Comparison of ENCODE assay signal across 8 cellular contexts in genomic region chr14:105474478-105475268, GRCh38. TPM values are rescaled to one million over a fixed set of nuclear protein-coding genes. Genes with fewer than 3 reads are reported as not detected.
DNase-seq lines count a peak whose midpoint lies in the region; ATAC-seq and TF ChIP-seq lines count a peak whose summit lies in the region.

A gene with protein sequence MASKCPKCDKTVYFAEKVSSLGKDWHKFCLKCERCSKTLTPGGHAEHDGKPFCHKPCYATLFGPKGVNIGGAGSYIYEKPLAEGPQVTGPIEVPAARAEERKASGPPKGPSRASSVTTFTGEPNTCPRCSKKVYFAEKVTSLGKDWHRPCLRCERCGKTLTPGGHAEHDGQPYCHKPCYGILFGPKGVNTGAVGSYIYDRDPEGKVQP (plus strand): TSS chr14:105474821. CDS start chr14:105474863, 42 bp downstream.

- no peaks in the 10 kb centered on the region for H3K27me3 ChIP-seq in GM23248 (replicated peaks; ENCODE audit: insufficient read depth)

- peak within 1 kb of the TSS; percentile 79 for H3K4me3 Mint-ChIP-seq in chondrocyte (ENCODE audit: unreplicated experiment)
- peak within 1 kb of the TSS; percentile 75 for H3K4me3 Mint-ChIP-seq in stimulated activated memory B cell treated with anti-CD40 and anti-IgM and Interleukin-4, amounts not matched to agents 10 μg/mL and 1 μg/mL and 100 μg/mL, for 72 hours

- ATAC-seq in stimulated activated memory B cell treated with anti-CD40 and anti-IgM and Interleukin-4, amounts not matched to agents 10 μg/mL and 1 μg/mL and 100 μg/mL, for 72 hours, result peak; percentile 39
- ATAC-seq in HG03039 (IDR thresholded peaks at IDR 0.05; ENCODE audit: unreplicated experiment) (no peak), GM21515 (IDR thresholded peaks at IDR 0.05; ENCODE audit: unreplicated experiment) (no peak)

- in situ Hi-C loops in GM23248 (cut with MboI), result no loop called here

- no peaks in the 10 kb centered on the region for H3K9me3 ChIP-seq in GM23248 (ENCODE audit: low read depth)

- peak within 1 kb of the TSS; percentile 55 for H2AFZ ChIP-seq in GM23248

- peak within 1 kb of the TSS; percentile 90 for H3K9ac ChIP-seq in GM23248

- H3K4me1 Mint-ChIP-seq in chondrocyte (ENCODE audit: low read depth), result peaks cover 34% of the 10 kb centered on the region
- H3K4me1 Mint-ChIP-seq in stimulated activated memory B cell treated with anti-CD40 and anti-IgM and Interleukin-4, amounts not matched to agents 10 μg/mL and 1 μg/mL and 100 μg/mL, for 72 hours, result peaks cover 39% of the 10 kb centered on the region

- 0% methylated on average over 32 to 67 of the region's 118 CpGs for WGBS in GM23248 (ENCODE audit: low coverage in 1 of 2, low lambda C conversion rate in 2 of 2, missing lambda C conversion rate in 2 of 2), 2 experiments

- peaks cover 10% of the 10 kb centered on the region for H3K79me2 ChIP-seq in GM23248 (ENCODE audit: insufficient read depth)

- H3K36me3 Mint-ChIP-seq in chondrocyte (ENCODE audit: low read depth), result peaks cover under 1% of the 10 kb centered on the region
- H3K36me3 Mint-ChIP-seq in stimulated activated memory B cell treated with anti-CD40 and anti-IgM and Interleukin-4, amounts not matched to agents 10 μg/mL and 1 μg/mL and 100 μg/mL, for 72 hours, result peaks cover 5% of the 10 kb centered on the region

- peak within 1 kb of the TSS; percentile 86 for H3K27ac ChIP-seq in GM23248

- H3K4me2 ChIP-seq in GM23248 (ENCODE audit: unreplicated experiment), result peak within 1 kb of the TSS; percentile 77

- peak within 1 kb of the TSS; percentile 83 for H3K27ac Mint-ChIP-seq in chondrocyte (ENCODE audit: unreplicated experiment)
- peak within 1 kb of the TSS; percentile 35 for H3K27ac Mint-ChIP-seq in stimulated activated memory B cell treated with anti-CD40 and anti-IgM and Interleukin-4, amounts not matched to agents 10 μg/mL and 1 μg/mL and 100 μg/mL, for 72 hours

- H4K20me1 ChIP-seq in GM23248 (ENCODE audit: insufficient read depth), result no peaks in the 10 kb centered on the region

- DNase-seq in AG10803 (ENCODE audit: low read depth) (peak; percentile 33), GM23248 (peak; percentile 83), RKO (ENCODE audit: low spot score) (peak; percentile 38), chondrocyte (ENCODE audit: low spot score) (no peak), kidney tubule cell (ENCODE audit: low spot score) (peak; percentile 68)

- 0 out of 2 replicates have a peak, but pooled peaks cover 3% of the 10 kb centered on the region for H3K36me3 ChIP-seq in GM23248 (ENCODE audit: low read depth)

- no peaks in the 10 kb centered on the region for H3F3A ChIP-seq in GM23248 (ENCODE audit: insufficient read depth)

- no peaks in the 10 kb centered on the region for H3K9me2 ChIP-seq in GM23248 (ENCODE audit: insufficient read depth)

- H3K27me3 Mint-ChIP-seq in chondrocyte (ENCODE audit: low read depth), result no peaks in the 10 kb centered on the region
- H3K27me3 Mint-ChIP-seq in stimulated activated memory B cell treated with anti-CD40 and anti-IgM and Interleukin-4, amounts not matched to agents 10 μg/mL and 1 μg/mL and 100 μg/mL, for 72 hours, result peaks cover 9% of the 10 kb centered on the region

- H3K4me3 ChIP-seq in AG10803 (ENCODE audit: low read length) (peak within 1 kb of the TSS; percentile 77), GM23248 (peak within 1 kb of the TSS; percentile 75)

- peaks cover 12% of the 10 kb centered on the region for H3K4me1 ChIP-seq in GM23248 (ENCODE audit: insufficient read depth)

- no peak for TF ChIP-seq CTCF in AG10803 (conservative IDR thresholded peaks at IDR 0.05; ENCODE audit: low read length)
- no peak for TF ChIP-seq CTCF in chondrocyte (IDR thresholded peaks at IDR 0.05)

- H3K9me3 Mint-ChIP-seq in chondrocyte (ENCODE audit: low read depth), result no peaks in the 10 kb centered on the region
- peaks cover 4% of the 10 kb centered on the region for H3K9me3 Mint-ChIP-seq in stimulated activated memory B cell treated with anti-CD40 and anti-IgM and Interleukin-4, amounts not matched to agents 10 μg/mL and 1 μg/mL and 100 μg/mL, for 72 hours

RNA-seq across cellular contexts. Expression of the gene that starts here (rescaled TPM):
- 149 and 188 TPM in 2 replicates for total RNA-seq in GM23248 (2014; rRNA removed; shearing (Covaris generic))
- 317 and 319 TPM in 2 replicates for polyA plus RNA-seq in GM23248 (2016; fragmentation: Nextera tagmentation; extraction: Ambion mirVana)
- 166 to 264 TPM (median 247 TPM) in 3 replicates for total RNA-seq in chondrocyte
